ENCODE assay signal across 13 cellular contexts in the genomic region with DNA sequence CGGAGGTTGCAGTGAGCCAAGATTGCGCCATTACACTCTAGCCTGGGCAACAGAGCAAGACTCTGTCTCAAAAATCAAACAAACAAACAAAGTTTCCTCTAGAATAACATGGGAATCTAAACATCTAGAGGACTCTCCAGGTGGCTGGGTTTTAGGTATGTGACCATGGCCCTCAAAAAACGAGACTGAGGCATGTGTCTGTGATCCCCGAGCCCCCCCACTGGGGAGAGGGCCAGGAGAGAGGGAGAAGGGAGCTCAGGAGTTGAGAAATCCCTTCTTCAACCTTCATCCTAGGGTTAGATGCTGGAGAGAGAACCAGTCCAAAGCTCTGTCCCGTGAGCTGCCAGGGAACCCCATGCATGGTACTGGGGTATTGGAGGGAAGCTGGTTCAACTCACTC.
"Had no signal": no experiment of that assay in that cellular context is flagged by ENCODE, and none has a peak within 500 bp of the region (broad histone marks: within the 10 kb centered on the region; RNA-seq: fewer than 3 reads in every experiment).

No MANE protein-coding gene starts in this region.

- DNase-seq: activated CD4-positive, alpha-beta T cell treated with anti-CD3 and anti-CD28 coated beads for 48 hours; activated CD8-positive, alpha-beta memory T cell treated with anti-CD3 and anti-CD28 coated beads for 24 hours; activated naive CD4-positive, alpha-beta T cell treated with anti-CD3 and anti-CD28 coated beads for 36 hours; caudate nucleus; cortex of kidney; effector CD8-positive, alpha-beta T cell; hippocampal formation; T-helper 17 cell had no signal

- H3K27ac Mint-ChIP-seq: activated naive CD4-positive, alpha-beta T cell treated with anti-CD3 and anti-CD28 coated beads for 36 hours; activated T-helper 17 cell treated with anti-CD3 and anti-CD28 coated beads, Interleukin-2, amount 50 U/mL, for 72 hours; natural killer cell treated with Interleukin-12 subunit alpha and Interleukin-12 subunit beta and Interleukin-15 and Interleukin-18, amount 100 ng/mL, for 72 hours; stimulated activated effector memory CD8-positive, alpha-beta T cell treated with anti-CD3 and anti-CD28 coated beads, Interleukin-12 subunit alpha, Interleukin-12 subunit beta, amount 100 ng/mL, for 72 hours; T-helper 17 cell; WTC11 had no signal

- H3K9me3 Mint-ChIP-seq: activated naive CD4-positive, alpha-beta T cell treated with anti-CD3 and anti-CD28 coated beads for 36 hours; activated T-helper 17 cell treated with anti-CD3 and anti-CD28 coated beads, Interleukin-2, amount 50 U/mL, for 72 hours; natural killer cell treated with Interleukin-12 subunit alpha and Interleukin-12 subunit beta and Interleukin-15 and Interleukin-18, amount 100 ng/mL, for 72 hours; stimulated activated effector memory CD8-positive, alpha-beta T cell treated with anti-CD3 and anti-CD28 coated beads, Interleukin-12 subunit alpha, Interleukin-12 subunit beta, amount 100 ng/mL, for 72 hours; WTC11 had no signal

- H3K36me3 Mint-ChIP-seq: natural killer cell treated with Interleukin-12 subunit alpha and Interleukin-12 subunit beta and Interleukin-15 and Interleukin-18, amount 100 ng/mL, for 72 hours; stimulated activated effector memory CD8-positive, alpha-beta T cell treated with anti-CD3 and anti-CD28 coated beads, Interleukin-12 subunit alpha, Interleukin-12 subunit beta, amount 100 ng/mL, for 72 hours; WTC11 had no signal

- H3K4me3 Mint-ChIP-seq: activated naive CD4-positive, alpha-beta T cell treated with anti-CD3 and anti-CD28 coated beads for 36 hours; activated T-helper 17 cell treated with anti-CD3 and anti-CD28 coated beads, Interleukin-2, amount 50 U/mL, for 72 hours; natural killer cell treated with Interleukin-12 subunit alpha and Interleukin-12 subunit beta and Interleukin-15 and Interleukin-18, amount 100 ng/mL, for 72 hours; stimulated activated effector memory CD8-positive, alpha-beta T cell treated with anti-CD3 and anti-CD28 coated beads, Interleukin-12 subunit alpha, Interleukin-12 subunit beta, amount 100 ng/mL, for 72 hours; T-helper 17 cell; WTC11 had no signal

- H3K9me3 ChIP-seq: lower lobe of right lung had no signal

- H3K27me3 Mint-ChIP-seq: activated T-helper 17 cell treated with anti-CD3 and anti-CD28 coated beads, Interleukin-2, amount 50 U/mL, for 72 hours; T-helper 17 cell had no signal

- H3K4me3 ChIP-seq: lower lobe of right lung had no signal

- H3K36me3 ChIP-seq: lower lobe of right lung had no signal

- ATAC-seq: activated T-helper 17 cell treated with anti-CD3 and anti-CD28 coated beads, Interleukin-2, amount 50 U/mL, for 72 hours; stimulated activated effector memory CD8-positive, alpha-beta T cell treated with anti-CD3 and anti-CD28 coated beads, Interleukin-12 subunit alpha, Interleukin-12 subunit beta, amount 100 ng/mL, for 72 hours; WTC11 had no signal

- H3K27ac ChIP-seq: lower lobe of right lung had no signal
